23 cellular contexts compared by ENCODE assay signal in the genomic region with DNA sequence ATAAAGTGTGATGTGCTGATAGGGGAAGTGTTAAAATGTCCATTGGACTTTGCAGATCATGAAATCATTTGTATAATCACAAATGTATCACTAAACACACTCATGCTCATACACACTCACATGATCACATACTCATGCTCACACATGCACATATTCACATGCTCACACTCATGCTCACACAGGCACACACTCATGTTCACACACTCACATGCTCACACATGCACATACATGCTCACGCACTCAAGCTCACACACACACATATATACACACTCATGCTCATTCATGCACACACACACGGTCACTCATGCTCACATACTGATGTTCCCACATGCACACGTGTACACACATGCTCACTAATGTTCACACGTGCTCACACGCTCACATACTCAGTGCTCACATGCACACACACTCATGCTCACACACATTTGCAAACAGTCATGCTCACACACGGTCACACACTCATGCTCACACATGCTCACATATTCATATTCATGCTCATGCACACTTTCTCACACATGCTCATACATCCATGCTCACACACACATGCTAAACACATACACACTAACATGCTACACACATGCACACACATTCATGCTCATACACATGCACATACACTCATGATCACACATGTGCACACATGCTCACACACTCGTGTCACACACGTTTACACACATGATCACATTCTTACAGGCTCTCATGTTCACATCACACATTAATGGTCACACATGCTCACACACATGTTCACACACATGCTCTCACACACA.
DNase-seq lines count a peak whose midpoint lies in the region; FAIRE-seq and TF ChIP-seq lines count a peak whose summit lies in the region.
"Had no signal": no experiment of that assay in that cellular context is flagged by ENCODE, and none has a peak within 500 bp of the region (broad histone marks: within the 10 kb centered on the region; RNA-seq: fewer than 3 reads in every experiment).

No MANE protein-coding gene starts in this region.

- no peak overlapping the region; a peak in 1 of 5 replicates for H3K4me3 Mint-ChIP-seq in H9
- H3K4me3 Mint-ChIP-seq: CD4-positive, alpha-beta memory T cell; IgD-negative memory B cell had no signal

- no peak overlapping the region for H2BK5ac ChIP-seq in H9 (ENCODE audit: insufficient read length, low read length)
- no peak overlapping the region for H2BK5ac ChIP-seq in neuronal stem cell (ENCODE audit: low read length)

- no peak overlapping the region for H3K9ac ChIP-seq in H9 (ENCODE audit: extremely low read depth, insufficient read length, low read length)
- H3K9ac ChIP-seq in neuronal stem cell (ENCODE audit: low read depth, low read length, poor library complexity) = peak overlapping the region; percentile 26
- H3K9ac ChIP-seq in MM.1S (ENCODE audit: low read length) = no peak overlapping the region

- H3K9me3 Mint-ChIP-seq in H9 = peaks cover 0 to 4% of the 10 kb centered on the region in 2 experiments; a peak in 2 of 5 replicates
- H3K9me3 Mint-ChIP-seq: CD4-positive, alpha-beta memory T cell; IgD-negative memory B cell had no signal

- H2BK120ac ChIP-seq in H9 (ENCODE audit: low read depth, low read length, poor library complexity, severe bottlenecking) (no peak overlapping the region), neuronal stem cell (ENCODE audit: low read depth, low read length) (no peak overlapping the region)

- H3K4ac ChIP-seq in H9 (ENCODE audit: low read depth, low read length) (no peak overlapping the region), neuronal stem cell (ENCODE audit: low read length) (no peak overlapping the region)

- H2AK5ac ChIP-seq in H9 (ENCODE audit: insufficient read length, low read length) (no peak overlapping the region), neuronal stem cell (ENCODE audit: low read depth, low read length) (no peak overlapping the region)

- no peaks in the 10 kb centered on the region for H4K20me1 ChIP-seq in H9 (ENCODE audit: control insufficient read depth, insufficient read depth, insufficient read length)
- no peaks in the 10 kb centered on the region for H4K20me1 ChIP-seq in MM.1S (ENCODE audit: insufficient read depth, low read length)

- no peak overlapping the region; a peak in 2 of 7 replicates for H3K27ac Mint-ChIP-seq in H9
- H3K27ac Mint-ChIP-seq: IgD-negative memory B cell had no signal

- H3K36me3 ChIP-seq in bronchial epithelial cell (ENCODE audit: control insufficient read depth, insufficient read depth, low read length) (no peaks in the 10 kb centered on the region), neuronal stem cell (replicated peaks in 1 of 2; ENCODE audit: control insufficient read depth in 2 of 2, insufficient read depth in 2 of 2, low read length in 2 of 2) (no peaks in the 10 kb centered on the region), MM.1S (replicated peaks; ENCODE audit: insufficient read depth, low read length) (no peaks in the 10 kb centered on the region)
- H3K36me3 ChIP-seq: HAP-1 had no signal

- no peak overlapping the region for H3T11ph ChIP-seq in H9 (ENCODE audit: low read length)

- H3K4me2 ChIP-seq in H9 (ENCODE audit: insufficient read depth, insufficient read length, low read length) = no peak overlapping the region
- H3K4me2 ChIP-seq in neuronal stem cell (ENCODE audit: insufficient read depth, low read length, poor library complexity, severe bottlenecking) = no peak overlapping the region
- no peak overlapping the region for H3K4me2 ChIP-seq in MM.1S (ENCODE audit: low read depth, low read length)
- H3K4me2 ChIP-seq: A549 had no signal

- H3K23me2 ChIP-seq in H9 (ENCODE audit: insufficient read length, low read depth, low read length, poor library complexity, severe bottlenecking) = no peaks in the 10 kb centered on the region

- H3K79me1 ChIP-seq in H9 (ENCODE audit: insufficient read depth, low read depth, low read length, poor library complexity, severe bottlenecking) (no peaks in the 10 kb centered on the region), neuronal stem cell (ENCODE audit: low read depth, low read length) (no peaks in the 10 kb centered on the region)

- H3K27ac ChIP-seq in H9 (ENCODE audit: insufficient read length, low read depth, low read length) (no peak overlapping the region), neuronal stem cell (replicated peaks; ENCODE audit: low read length) (no peak overlapping the region), MM.1S (ENCODE audit: low read length) (no peak overlapping the region)
- H3K27ac ChIP-seq: 22Rv1, A549, C4-2B had no signal

- H2AFZ ChIP-seq in H9 (ENCODE audit: low read length) = no peak overlapping the region
- no peak overlapping the region for H2AFZ ChIP-seq in neuronal stem cell (ENCODE audit: low read length)
- H2AFZ ChIP-seq in MM.1S (ENCODE audit: low read length) = no peak overlapping the region

- H4K91ac ChIP-seq in H9 (ENCODE audit: insufficient read length, low read depth, low read length) (no peak overlapping the region), neuronal stem cell (ENCODE audit: low read depth, low read length, poor library complexity) (no peak overlapping the region)

- H3K36me3 Mint-ChIP-seq in H9 (ENCODE audit: insufficient read depth in 1 of 3, low read depth in 3 of 3) = no peaks in the 10 kb centered on the region
- H3K36me3 Mint-ChIP-seq: CD4-positive, alpha-beta memory T cell; IgD-negative memory B cell had no signal

- H3K27me3 ChIP-seq in H9 (ENCODE audit: insufficient read depth, low read length) (no peaks in the 10 kb centered on the region), bronchial epithelial cell (ENCODE audit: control insufficient read depth, insufficient read depth, low read length) (no peaks in the 10 kb centered on the region), neuronal stem cell (ENCODE audit: control insufficient read depth in 3 of 3, insufficient read depth in 3 of 3, low read depth in 1 of 3, low read length in 3 of 3) (no peaks in the 10 kb centered on the region), MM.1S (replicated peaks; ENCODE audit: insufficient read depth, low read length) (no peaks in the 10 kb centered on the region)

- H3K9me2 ChIP-seq in MM.1S (replicated peaks; ENCODE audit: insufficient read depth, low read length) = no peaks in the 10 kb centered on the region

- H2BK20ac ChIP-seq in H9 (ENCODE audit: low read depth, low read length, poor library complexity, severe bottlenecking) = no peak overlapping the region

- H3K4me1 ChIP-seq in H9 (ENCODE audit: insufficient read depth, low read length) (no peaks in the 10 kb centered on the region), neuronal stem cell (ENCODE audit: control insufficient read depth in 2 of 2, insufficient read depth in 1 of 2, low read depth in 1 of 2, low read length in 2 of 2) (peaks cover 0 to 8% of the 10 kb centered on the region in 2 donors), MM.1S (ENCODE audit: low read length) (no peaks in the 10 kb centered on the region)
- H3K4me1 ChIP-seq: A549, HAP-1 had no signal

- H2BK15ac ChIP-seq in H9 (ENCODE audit: low read depth, low read length) = no peak overlapping the region
- H2BK15ac ChIP-seq in neuronal stem cell (ENCODE audit: low read length) = no peak overlapping the region

- no peak overlapping the region for H2BK12ac ChIP-seq in H9 (ENCODE audit: insufficient read length, low read depth, low read length)
- no peak overlapping the region for H2BK12ac ChIP-seq in neuronal stem cell (ENCODE audit: low read length)

- H3K27me3 Mint-ChIP-seq in H9 (ENCODE audit: low read depth) = peaks cover 7% of the 10 kb centered on the region
- H3K27me3 Mint-ChIP-seq: CD4-positive, alpha-beta memory T cell; IgD-negative memory B cell had no signal

- H3K14ac ChIP-seq in H9 (ENCODE audit: insufficient read depth, low read length) (no peak overlapping the region), neuronal stem cell (ENCODE audit: low read length) (peak overlapping the region; percentile 40)

- no CpG with 5 or more reads among the region's 8 CpGs for WGBS in H9 (ENCODE audit: extremely low coverage, insufficient read length, low lambda C conversion rate)
- WGBS in neuronal stem cell (ENCODE audit: extremely low coverage in 2 of 2, insufficient read length in 2 of 2, insufficient replicate concordance in 1 of 2), 2 donors = no CpG with 5 or more reads among the region's 8 CpGs

- no peak overlapping the region for H4K5ac ChIP-seq in H9 (ENCODE audit: insufficient read length, low read depth, low read length)

- H3K4me3 ChIP-seq in bronchial epithelial cell (ENCODE audit: low read depth, low read length) (no peak overlapping the region), neuronal stem cell (ENCODE audit: low read length in 2 of 2) (peak overlapping the region in 1 of 2 donors; percentile 64), MM.1S (ENCODE audit: low read length) (no peak overlapping the region)
- H3K4me3 ChIP-seq: A549, HAP-1 had no signal

- H3F3A ChIP-seq in MM.1S (ENCODE audit: insufficient read depth, low read length) = no peaks in the 10 kb centered on the region

- H3K18ac ChIP-seq in H9 (ENCODE audit: insufficient read length, low read depth, low read length) (no peak overlapping the region), neuronal stem cell (ENCODE audit: low read length) (no peak overlapping the region)

- TF ChIP-seq CTCF in H9 (conservative IDR thresholded peaks at IDR 0.05) (no peak), bronchial epithelial cell (IDR thresholded peaks at IDR 0.05; ENCODE audit: insufficient read depth, low read length, severe bottlenecking) (no peak), MM.1S (IDR thresholded peaks at IDR 0.05; ENCODE audit: low read length) (no peak)

- H4K8ac ChIP-seq in H9 (replicated peaks; ENCODE audit: insufficient read length, low read depth, low read length) (peak overlapping the region; percentile 2), neuronal stem cell (ENCODE audit: low read depth, low read length) (peak overlapping the region; percentile 88)

- H3K23ac ChIP-seq in H9 (ENCODE audit: insufficient read length, low read depth, low read length) = no peak overlapping the region
- no peak overlapping the region for H3K23ac ChIP-seq in neuronal stem cell (ENCODE audit: low read depth, low read length, poor library complexity)

- peak; percentile 38 for DNase-seq in activated CD8-positive, alpha-beta memory T cell treated with anti-CD3 and anti-CD28 coated beads for 24 hours
- no peak for DNase-seq in activated CD8-positive, alpha-beta memory T cell treated with anti-CD3 and anti-CD28 coated beads, Interleukin-2, amount 50 U/mL, for 4 hours
- DNase-seq in H9 (no peak), bronchial epithelial cell (ENCODE audit: low read depth) (no peak), neuronal stem cell (ENCODE audit: low spot score) (no peak), MM.1S (no peak), hepatic stellate cell (ENCODE audit: low spot score) (no peak)
- no peak for DNase-seq in stimulated activated CD4-positive, alpha-beta T cell treated with anti-CD3 and anti-CD28 coated beads, Interleukin-4, amount 100 ng/mL, for 24 hours
- DNase-seq: AML-193; Calu3; CD4-positive, alpha-beta memory T cell; DMS53; DND-41; EL; GOT3; KBM-7 had no signal

- no peak overlapping the region for H3K56ac ChIP-seq in H9 (ENCODE audit: insufficient read length, low read depth, low read length)

- H3K9me3 ChIP-seq in H9 (ENCODE audit: control insufficient read depth, low read depth, low read length) (no peaks in the 10 kb centered on the region), neuronal stem cell (replicated peaks in 1 of 2; ENCODE audit: control insufficient read depth in 2 of 2, insufficient read depth in 1 of 2, low read depth in 1 of 2, low read length in 2 of 2) (peaks cover 0 to 6% of the 10 kb centered on the region in 2 donors), MM.1S (replicated peaks; ENCODE audit: insufficient read depth, low read length) (no peaks in the 10 kb centered on the region)
- H3K9me3 ChIP-seq: A549, HAP-1 had no signal

- no peaks in the 10 kb centered on the region for H3K79me2 ChIP-seq in H9 (ENCODE audit: insufficient read depth, low read length)
- H3K79me2 ChIP-seq in MM.1S (ENCODE audit: low read length) = no peaks in the 10 kb centered on the region

- peak; percentile 91 for FAIRE-seq in bronchial epithelial cell (lab: Jason Lieb, UNC)
- FAIRE-seq: A549, GM12892, GM18507 had no signal

- peaks cover 16 to 22% of the 10 kb centered on the region in 2 experiments for H3K4me1 Mint-ChIP-seq in H9
- H3K4me1 Mint-ChIP-seq: CD4-positive, alpha-beta memory T cell; IgD-negative memory B cell had no signal
